In the genomic region with DNA sequence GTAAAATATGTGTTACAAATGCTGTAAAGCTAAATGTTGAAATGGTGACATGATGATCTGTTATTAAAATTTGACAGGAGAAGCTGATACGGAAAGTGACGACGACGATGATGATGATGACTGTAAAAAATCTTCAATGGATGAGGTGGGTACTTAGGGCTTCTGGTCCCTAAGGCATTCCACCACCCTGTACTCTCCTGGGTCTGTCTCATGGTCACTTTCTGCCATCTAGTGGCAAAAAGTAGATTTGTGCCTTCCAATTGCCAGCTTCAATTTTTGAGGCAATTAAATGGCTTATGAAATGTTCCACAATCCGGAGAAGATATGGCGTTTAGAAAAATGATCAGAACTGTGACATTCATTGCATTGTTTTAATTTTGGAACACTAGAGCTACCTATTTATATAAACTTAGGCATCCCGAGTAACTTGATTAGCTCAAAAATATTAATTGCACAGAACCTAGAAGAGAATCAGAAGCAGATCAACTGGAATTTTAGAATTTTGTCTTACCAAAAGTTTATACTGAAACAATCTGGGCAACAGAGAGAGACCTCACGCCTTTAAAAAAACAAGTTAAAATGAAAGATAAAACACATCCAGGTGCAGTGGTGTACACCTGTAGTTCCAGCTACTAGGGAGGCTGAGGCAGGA, we compare ENCODE assay signal across 9 cellular contexts.
DNase-seq lines count a peak whose midpoint lies in the region; ATAC-seq and TF ChIP-seq lines count a peak whose summit lies in the region.
"Had no signal": no experiment of that assay in that cellular context is flagged by ENCODE, and none has a peak within 500 bp of the region (broad histone marks: within the 10 kb centered on the region; RNA-seq: fewer than 3 reads in every experiment).

No MANE protein-coding gene starts in this region.

- dilution Hi-C loops in IMR-90 (cut with HindIII; ENCODE audit: low sequenced_read_pairs, unreplicated experiment), result no loop called here

- H4K8ac ChIP-seq in IMR-90 (ENCODE audit: low read depth in 2 of 2, low read length in 2 of 2), result no peak overlapping the region

- H2BK15ac ChIP-seq in IMR-90 (ENCODE audit: low read depth, low read length), result no peak overlapping the region

- DNase-seq in ELF-1 (ENCODE audit: low read depth, low spot score) (peak; percentile 65), IMR-90 (peak; percentile 77), NOMO-1 treated with dmso at 0.1 percent for 144 hours (lab: John Stamatoyannopoulos, UW; ENCODE audit: unreplicated experiment) (peak; percentile 49), body of pancreas (peak; percentile 37 to 65 (median 44)), immature natural killer cell (peak; percentile 41 to 56 (median 52))
- peak; percentile 23 for DNase-seq in stimulated activated CD4-positive, alpha-beta T cell treated with anti-CD3 and anti-CD28 coated beads, Interleukin-4, amount 100 ng/mL, for 24 hours

- ATAC-seq in GM21390 (IDR thresholded peaks at IDR 0.05; ENCODE audit: unreplicated experiment) (peak; percentile 74), IMR-90 (ENCODE audit: low read depth) (peak; percentile 86), body of pancreas (peak; percentile 76), HG02970 (IDR thresholded peaks at IDR 0.05; ENCODE audit: low FRiP score, unreplicated experiment) (no peak)

- no peak overlapping the region for H3K4me3 Mint-ChIP-seq in immature natural killer cell
- H3K4me3 Mint-ChIP-seq: activated naive CD4-positive, alpha-beta T cell treated with anti-CD3 and anti-CD28 coated beads, Interleukin-2, amount 50 U/mL, for 24 hours had no signal

- peaks cover 0 to 3% (median 2%) of the 10 kb centered on the region in 3 donors for H3K27me3 Mint-ChIP-seq in immature natural killer cell (ENCODE audit: low read depth in 3 of 3)
- H3K27me3 Mint-ChIP-seq: activated naive CD4-positive, alpha-beta T cell treated with anti-CD3 and anti-CD28 coated beads, Interleukin-2, amount 50 U/mL, for 24 hours had no signal

- H3K9me3 ChIP-seq in IMR-90 (ENCODE audit: control insufficient read depth, insufficient read depth, low read length) (no peaks in the 10 kb centered on the region), body of pancreas (no peaks in the 10 kb centered on the region)

- no peaks in the 10 kb centered on the region for H3K4me1 Mint-ChIP-seq in immature natural killer cell
- H3K4me1 Mint-ChIP-seq: activated naive CD4-positive, alpha-beta T cell treated with anti-CD3 and anti-CD28 coated beads, Interleukin-2, amount 50 U/mL, for 24 hours had no signal

- no peaks in the 10 kb centered on the region for H3K4me1 ChIP-seq in IMR-90 (ENCODE audit: control insufficient read depth, insufficient read depth, low read length)
- no peaks in the 10 kb centered on the region for H3K4me1 ChIP-seq in body of pancreas

- no peak overlapping the region for H3K18ac ChIP-seq in IMR-90 (ENCODE audit: low read depth, low read length)

- in situ Hi-C loops in IMR-90 (cut with MboI; ENCODE audit: low sequenced_read_pairs), result loop anchor here (5.0 to 25.0 kb wide), 4 partner anchors 310 to 790 kb away; no protein-coding TSS in a partner anchor

- H3K79me1 ChIP-seq in IMR-90 (ENCODE audit: low read depth in 1 of 2, low read length in 2 of 2), result no peaks in the 10 kb centered on the region

- TF ChIP-seq POLR2A in IMR-90 (IDR thresholded peaks at IDR 0.05; ENCODE audit: low read depth, low read length), result no peak
- TF ChIP-seq POLR2A in body of pancreas (IDR thresholded peaks at IDR 0.05), result no peak

- H2AK9ac ChIP-seq in IMR-90 (replicated peaks; ENCODE audit: low read depth, low read length, poor library complexity), result no peak overlapping the region

- H3K56ac ChIP-seq in IMR-90 (ENCODE audit: extremely low read depth, insufficient read depth, low read length), result no peak overlapping the region

- no peak overlapping the region for H3K4me2 ChIP-seq in IMR-90 (ENCODE audit: low read depth, low read length)

- no peaks in the 10 kb centered on the region for H4K20me1 ChIP-seq in IMR-90 (ENCODE audit: insufficient read depth, low read length)

- H3K23ac ChIP-seq in IMR-90 (ENCODE audit: low read depth, low read length), result no peak overlapping the region

- H3K27ac ChIP-seq in IMR-90 (ENCODE audit: insufficient read depth, low read length) (no peak overlapping the region), body of pancreas (no peak overlapping the region)

- CTCF ChIA-PET in IMR-90 (lab: Yijun Ruan, JAX), result interaction anchor here (0.5 to 3.6 kb wide), 32 partner anchors 9 to 796 kb away, joined by 3 to 73 read pairs (median 4); partner anchors contain the start of gene PLCB1

- H4K91ac ChIP-seq in IMR-90 (ENCODE audit: insufficient read depth, low read depth, low read length), result no peak overlapping the region

- POLR2A ChIA-PET in IMR-90 (lab: Charles Lee; ENCODE audit: unreplicated experiment), result no interaction called here

- no CpG with 5 or more reads among the region's 8 CpGs for WGBS in IMR-90 (ENCODE audit: extremely low coverage in 2 of 2, insufficient read length in 1 of 2), 2 experiments
- 26 to 36% methylated on average over 8 of the region's 8 CpGs for WGBS in body of pancreas, 2 donors

- intact Hi-C loops in IMR-90 (cut with micrococcal nuclease), result loop anchor here (1.0 to 5.0 kb wide), 4 partner anchors 185 to 1955 kb away; partner anchors contain the start of gene BMP2
- intact Hi-C loops in body of pancreas (cut with DNase I), result no loop called here

- H2AFZ ChIP-seq in IMR-90 (replicated peaks; ENCODE audit: low read length, poor library complexity), result no peak overlapping the region

- no peak overlapping the region for H2BK20ac ChIP-seq in IMR-90 (ENCODE audit: low read depth, low read length)

- no peak overlapping the region for H2AK5ac ChIP-seq in IMR-90 (ENCODE audit: low read depth, low read length)

- no peak overlapping the region for H3K27ac Mint-ChIP-seq in immature natural killer cell
- H3K27ac Mint-ChIP-seq: activated naive CD4-positive, alpha-beta T cell treated with anti-CD3 and anti-CD28 coated beads, Interleukin-2, amount 50 U/mL, for 24 hours had no signal

- H3K27me3 ChIP-seq in IMR-90 (ENCODE audit: control insufficient read depth, insufficient read depth, low read length) (no peaks in the 10 kb centered on the region), body of pancreas (no peaks in the 10 kb centered on the region)

- H2BK120ac ChIP-seq in IMR-90 (ENCODE audit: low read depth, low read length), result no peak overlapping the region

- H3K9ac ChIP-seq in IMR-90 (ENCODE audit: low read depth, low read length), result no peak overlapping the region

- TF ChIP-seq RAD21 in IMR-90 (IDR thresholded peaks at IDR 0.05; ENCODE audit: low read length), result peak; percentile 98

- H3K14ac ChIP-seq in IMR-90 (replicated peaks; ENCODE audit: low read depth, low read length), result no peak overlapping the region

- no peaks in the 10 kb centered on the region for H3K9me1 ChIP-seq in IMR-90 (ENCODE audit: insufficient read depth, low read length)

- no peak overlapping the region for H3K4ac ChIP-seq in IMR-90 (ENCODE audit: low read depth, low read length)

- H3K36me3 ChIP-seq in IMR-90 (ENCODE audit: control insufficient read depth, insufficient read depth, low read length), result no peaks in the 10 kb centered on the region; the same call in 1 of the 2 replicates
- H3K36me3 ChIP-seq in body of pancreas (replicated peaks in 1 of 2; ENCODE audit: insufficient read depth in 1 of 2, low read depth in 2 of 2), result no peaks in the 10 kb centered on the region

- no peak overlapping the region for H4K5ac ChIP-seq in IMR-90 (ENCODE audit: low read depth, low read length)

- H3K36me3 Mint-ChIP-seq in immature natural killer cell, result peaks cover 9 to 21% (median 15%) of the 10 kb centered on the region in 3 donors
- H3K36me3 Mint-ChIP-seq: activated naive CD4-positive, alpha-beta T cell treated with anti-CD3 and anti-CD28 coated beads, Interleukin-2, amount 50 U/mL, for 24 hours had no signal

- no TSS peak for BruUV-seq in IMR-90 (replicated peaks; lab: Mats Ljungman, UMichigan)

- H3K4me3 ChIP-seq in IMR-90 (ENCODE audit: insufficient read depth, low read depth, low read length) (no peak overlapping the region), body of pancreas (no peak overlapping the region)

- no peak overlapping the region for H2BK5ac ChIP-seq in IMR-90 (ENCODE audit: low read depth, low read length, poor library complexity, severe bottlenecking)

- TF ChIP-seq CTCF in IMR-90 (conservative IDR thresholded peaks at IDR 0.05; ENCODE audit: low read depth, low read length) (peak; percentile 94), body of pancreas (IDR thresholded peaks at IDR 0.05) (peak; percentile 59 to 92 (median 90))

- no peaks in the 10 kb centered on the region for H3K9me3 Mint-ChIP-seq in immature natural killer cell
- H3K9me3 Mint-ChIP-seq: activated naive CD4-positive, alpha-beta T cell treated with anti-CD3 and anti-CD28 coated beads, Interleukin-2, amount 50 U/mL, for 24 hours had no signal

TF ChIP-seq in IMR-90, 13 proteins besides CTCF, POLR2A, EP300 and RAD21:
- TF ChIP-seq CEBPB (IDR thresholded peaks at IDR 0.05; ENCODE audit: low read depth, low read length) (no peak), SMC3 (IDR thresholded peaks at IDR 0.05; ENCODE audit: low read depth, low read length) (peak; percentile 89)

Comparison
In these comparisons a context has a peak if more than half of its experiments do, and no peak if none do; other contexts are left out.
1. DNase-seq: peak in every context shown above with its lines; median percentile 77 in IMR-90; 65 in ELF-1; 52 in immature natural killer cell; 49 in NOMO-1 treated with dmso at 0.1 percent for 144 hours; 44 in body of pancreas; 23 in stimulated activated CD4-positive, alpha-beta T cell treated with anti-CD3 and anti-CD28 coated beads, Interleukin-4, amount 100 ng/mL, for 24 hours.